10 cellular contexts compared by ENCODE assay signal in genomic region chr10:74799840-74800239, GRCh38. TPM values are rescaled to one million over a fixed set of nuclear protein-coding genes. Genes with fewer than 3 reads are reported as not detected.
A peak's percentile ranks its signal among the peaks of the same experiment; 100 is the strongest.
DNase-seq lines count a peak whose midpoint lies in the region; ATAC-seq, FAIRE-seq and TF ChIP-seq lines count a peak whose summit lies in the region.
"Had no signal": no experiment of that assay in that cellular context is flagged by ENCODE, and none has a peak within 500 bp of the region (broad histone marks: within the 10 kb centered on the region; RNA-seq: fewer than 3 reads in every experiment).

No MANE protein-coding gene starts in this region.

- H3K36me3 ChIP-seq in bronchial epithelial cell (ENCODE audit: control insufficient read depth, insufficient read depth, low read length), result no peaks in the 10 kb centered on the region

- no peaks in the 10 kb centered on the region for H3K27me3 Mint-ChIP-seq in activated CD4-positive, alpha-beta T cell treated with anti-CD3 and anti-CD28 coated beads for 36 hours
- H3K27me3 Mint-ChIP-seq: CD4-positive, alpha-beta memory T cell had no signal

- DNase-seq in activated CD4-positive, alpha-beta T cell treated with anti-CD3 and anti-CD28 coated beads for 36 hours, result peak; percentile 71
- no peak for DNase-seq in activated CD4-positive, alpha-beta T cell treated with anti-CD3 and anti-CD28 coated beads, Interleukin-2, amount 50 U/mL, for 4 hours
- DNase-seq in NCI-H226 (peak; percentile 80), bronchial epithelial cell (ENCODE audit: low read depth) (peak; percentile 97), hypothalamus (lab: John Stamatoyannopoulos, UW) (no peak), substantia nigra (lab: John Stamatoyannopoulos, UW) (no peak)
- DNase-seq in stimulated activated CD4-positive, alpha-beta T cell treated with anti-CD3 and anti-CD28 coated beads, Interleukin-1b, Interleukin-23, amount 100 ng/mL, for 48 hours, result peak; percentile 57
- DNase-seq: CD4-positive, alpha-beta memory T cell; NCI-H446 treated with DMSO at 0.1 percent for 48 hours had no signal

- POLR2A ChIA-PET in activated CD4-positive, alpha-beta T cell treated with anti-CD3 and anti-CD28 coated beads for 36 hours (lab: Charles Lee), result no interaction called here

- no peak overlapping the region for H3K4me3 ChIP-seq in bronchial epithelial cell (ENCODE audit: low read depth, low read length)

- H3K36me3 Mint-ChIP-seq in activated CD4-positive, alpha-beta T cell treated with anti-CD3 and anti-CD28 coated beads for 36 hours (ENCODE audit: low read depth), result no peaks in the 10 kb centered on the region
- H3K36me3 Mint-ChIP-seq: CD4-positive, alpha-beta memory T cell had no signal

- H3K4me3 Mint-ChIP-seq in activated CD4-positive, alpha-beta T cell treated with anti-CD3 and anti-CD28 coated beads for 36 hours, result no peak overlapping the region
- H3K4me3 Mint-ChIP-seq: CD4-positive, alpha-beta memory T cell had no signal

- peak overlapping the region; percentile 24 for H3K27ac Mint-ChIP-seq in activated CD4-positive, alpha-beta T cell treated with anti-CD3 and anti-CD28 coated beads for 36 hours

- peaks cover 11% of the 10 kb centered on the region for H3K4me1 Mint-ChIP-seq in activated CD4-positive, alpha-beta T cell treated with anti-CD3 and anti-CD28 coated beads for 36 hours

- peak; percentile 99 for ATAC-seq in activated CD4-positive, alpha-beta T cell treated with anti-CD3 and anti-CD28 coated beads for 36 hours
- ATAC-seq in HG02870 (IDR thresholded peaks at IDR 0.05; ENCODE audit: unreplicated experiment), result no peak

- no peak overlapping the region for H3K27ac ChIP-seq in substantia nigra (ENCODE audit: low read depth, low read length, poor library complexity, severe bottlenecking)

- no peaks in the 10 kb centered on the region for H3K9me3 Mint-ChIP-seq in activated CD4-positive, alpha-beta T cell treated with anti-CD3 and anti-CD28 coated beads for 36 hours (ENCODE audit: low read depth)
- H3K9me3 Mint-ChIP-seq: CD4-positive, alpha-beta memory T cell had no signal

- intact Hi-C loops in activated CD4-positive, alpha-beta T cell treated with anti-CD3 and anti-CD28 coated beads for 36 hours (cut with DNase I, micrococcal nuclease), result loop anchor here in 1 of 2 experiments (1.0 to 5.0 kb wide), 4 partner anchors 26 to 298 kb away; partner anchors contain the start of gene KAT6B

- FAIRE-seq in bronchial epithelial cell (lab: Jason Lieb, UNC), result no peak

- no peak for TF ChIP-seq CTCF in bronchial epithelial cell (IDR thresholded peaks at IDR 0.05; ENCODE audit: insufficient read depth, low read length, severe bottlenecking)

- CTCF ChIA-PET in activated CD4-positive, alpha-beta T cell treated with anti-CD3 and anti-CD28 coated beads for 36 hours (lab: Charles Lee), result no interaction called here

- no peaks in the 10 kb centered on the region for H3K27me3 ChIP-seq in bronchial epithelial cell (ENCODE audit: control insufficient read depth, insufficient read depth, low read length)

RNA-seq across cellular contexts. Expression of gene KAT6B, which starts 26.6 kb away (rescaled TPM):
- 10 to 100 TPM; 20.0 to 20.9 TPM for total RNA-seq in activated CD4-positive, alpha-beta T cell treated with anti-CD3 and anti-CD28 coated beads for 36 hours
- 8.7 and 12.9 TPM in 2 replicates for total RNA-seq in bronchial epithelial cell

Comparison
In these comparisons a context has a peak if more than half of its experiments do, and no peak if none do; other contexts are left out.
1. DNase-seq: peak in activated CD4-positive, alpha-beta T cell treated with anti-CD3 and anti-CD28 coated beads for 36 hours (single experiment), NCI-H226 (single experiment), bronchial epithelial cell (single experiment) and stimulated activated CD4-positive, alpha-beta T cell treated with anti-CD3 and anti-CD28 coated beads, Interleukin-1b, Interleukin-23, amount 100 ng/mL, for 48 hours (single experiment); none in activated CD4-positive, alpha-beta T cell treated with anti-CD3 and anti-CD28 coated beads, Interleukin-2, amount 50 U/mL, for 4 hours (0 of 2), hypothalamus (0 of 51) and substantia nigra (0 of 49).